Comparison of ENCODE assay signal across 1 cellular context in genomic region chr7:50781894-50782293, GRCh38.
TF ChIP-seq lines count a peak whose summit lies in the region.

No MANE protein-coding gene starts in this region.

TF ChIP-seq in SK-N-SH treated with all-trans-retinoic acid at 6 μM for 48 hours, 23 proteins besides CTCF, POLR2A, EP300 and RAD21 (continued from another document):
- TF ChIP-seq CSRNP3 (CRISPR knock-in tag; IDR thresholded peaks at IDR 0.05) = no peak
TF ChIP-seq in SK-N-SH treated with all-trans-retinoic acid at 6 μM for 48 hours: peak in this region for 0.
